In the genomic region with DNA sequence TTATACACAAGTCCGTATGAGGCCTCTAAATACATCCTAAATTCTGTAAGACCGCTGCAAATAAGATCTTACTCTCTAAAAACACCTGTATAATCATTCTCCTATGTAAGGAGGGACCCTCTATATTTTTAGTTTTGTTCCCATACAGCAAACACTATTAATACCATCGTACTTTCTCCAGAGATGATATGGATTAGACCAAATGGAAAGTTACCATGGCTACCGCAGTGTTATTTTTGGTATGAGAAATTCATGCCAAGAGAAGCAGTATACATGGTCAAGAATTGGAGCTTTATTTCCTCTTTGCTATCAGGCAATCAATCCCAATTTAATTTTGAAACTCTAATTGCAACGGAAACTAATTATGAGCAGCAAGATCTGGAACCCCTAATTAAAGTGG, we compare ENCODE assay signal across 1 cellular context.
TF ChIP-seq lines count a peak whose summit lies in the region.

No MANE protein-coding gene starts in this region.

TF ChIP-seq in endothelial cell of umbilical vein, 7 proteins besides CTCF, POLR2A, EP300 and RAD21 (continued from another document):
- no peak for TF ChIP-seq EZH2 (IDR thresholded peaks at IDR 0.05; ENCODE audit: borderline replicate concordance, low read depth, low read length, severe bottlenecking)
- TF ChIP-seq JUN (IDR thresholded peaks at IDR 0.05; ENCODE audit: borderline replicate concordance, insufficient read depth, insufficient read length, low read depth): no peak
- TF ChIP-seq FOS (IDR thresholded peaks at IDR 0.05; ENCODE audit: borderline replicate concordance, insufficient read depth, low read length): no peak
TF ChIP-seq in endothelial cell of umbilical vein: peak in this region for 0.
